8 cellular contexts compared by ENCODE assay signal in the genomic region with DNA sequence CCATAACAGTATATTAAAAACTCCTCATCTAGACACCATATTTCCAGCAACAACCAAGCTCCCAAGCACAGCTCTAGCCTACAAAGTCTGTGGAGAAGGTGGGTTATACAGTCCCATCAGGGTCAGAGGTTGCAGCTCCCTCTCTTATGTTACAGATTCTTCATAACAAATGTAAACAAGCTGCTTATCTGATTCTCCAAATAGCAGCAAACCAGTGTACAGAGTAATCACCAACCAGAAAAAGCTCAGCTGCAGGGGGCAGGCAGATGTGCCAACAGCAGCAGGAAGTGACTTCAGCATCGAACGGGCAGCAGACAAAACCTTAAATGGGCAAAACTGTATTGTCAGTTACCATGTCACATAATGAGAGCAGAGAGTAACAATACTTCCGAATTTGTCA. TPM values are rescaled to one million over a fixed set of nuclear protein-coding genes. Genes with fewer than 3 reads are reported as not detected.
DNase-seq lines count a peak whose midpoint lies in the region; ATAC-seq and TF ChIP-seq lines count a peak whose summit lies in the region.

No MANE protein-coding gene starts in this region.

- no peaks in the 10 kb centered on the region for H3K27me3 ChIP-seq in tibial nerve

- H3K4me3 Mint-ChIP-seq in progenitor cell of endocrine pancreas (ENCODE audit: low read depth), result no peak overlapping the region

- H3K27me3 Mint-ChIP-seq in progenitor cell of endocrine pancreas, result no peaks in the 10 kb centered on the region

- TF ChIP-seq POLR2A in tibial nerve (IDR thresholded peaks at IDR 0.05), result no peak

- H3K9me3 ChIP-seq in tibial nerve, result no peaks in the 10 kb centered on the region

- H3K4me3 ChIP-seq in AG10803 (ENCODE audit: low read length) (no peak overlapping the region), tibial nerve (no peak overlapping the region)

- no peaks in the 10 kb centered on the region for H3K4me1 Mint-ChIP-seq in progenitor cell of endocrine pancreas (ENCODE audit: low read depth)

- no peak for TF ChIP-seq EP300 in tibial nerve (IDR thresholded peaks at IDR 0.05)

- H3K27ac Mint-ChIP-seq in progenitor cell of endocrine pancreas, result peak overlapping the region; percentile 5

- WGBS in tibial nerve, 2 donors, result 79 to 83% methylated on average over 3 of the region's 3 CpGs

- H3K27ac ChIP-seq in tibial nerve, result no peak overlapping the region

- peak; percentile 46 for ATAC-seq in GM21447 (IDR thresholded peaks at IDR 0.05; ENCODE audit: unreplicated experiment)

- H3K36me3 ChIP-seq in tibial nerve, result no peaks in the 10 kb centered on the region

- peak; percentile 26 for DNase-seq in AG10803 (ENCODE audit: low read depth)
- peak; percentile 84 for DNase-seq in MV-4-11 (lab: John Stamatoyannopoulos, UW)
- DNase-seq in activated T-cell treated with anti-CD3 and anti-CD28 coated beads, Interleukin-2, amount 50 U/mL, for 1 hour, result peak; percentile 40
- DNase-seq in progenitor cell of endocrine pancreas (ENCODE audit: low spot score, unreplicated experiment), result no peak
- DNase-seq in AG08396 (ENCODE audit: low spot score), result no peak
- no peak for DNase-seq in tibial nerve (ENCODE audit: low spot score in 2 of 2)
- DNase-seq in Ammon's horn (ENCODE audit: low spot score), result no peak

- no peaks in the 10 kb centered on the region for H3K36me3 Mint-ChIP-seq in progenitor cell of endocrine pancreas (ENCODE audit: insufficient read depth)

- no peaks in the 10 kb centered on the region for H3K9me3 Mint-ChIP-seq in progenitor cell of endocrine pancreas (ENCODE audit: low read depth)

- no peaks in the 10 kb centered on the region for H3K4me1 ChIP-seq in tibial nerve

- no peak for TF ChIP-seq CTCF in AG10803 (conservative IDR thresholded peaks at IDR 0.05; ENCODE audit: low read length)
- no peak for TF ChIP-seq CTCF in progenitor cell of endocrine pancreas (IDR thresholded peaks at IDR 0.05; ENCODE audit: unreplicated experiment)
- TF ChIP-seq CTCF in tibial nerve (IDR thresholded peaks at IDR 0.05), result no peak

RNA-seq across cellular contexts. Expression of a gene that starts 52.9 kb away (rescaled TPM):
- 6.4 TPM in 2 replicates for total RNA-seq in progenitor cell of endocrine pancreas
- total RNA-seq in tibial nerve, result 10 to 100 TPM; 11.4 to 26.6 (median 22.2) TPM

Comparison
In these comparisons a context has a peak if more than half of its experiments do, and no peak if none do; other contexts are left out.
1. DNase-seq: peak in AG10803 (single experiment), MV-4-11 (single experiment) and activated T-cell treated with anti-CD3 and anti-CD28 coated beads, Interleukin-2, amount 50 U/mL, for 1 hour (single experiment); none in progenitor cell of endocrine pancreas (single experiment), AG08396 (single experiment), tibial nerve (0 of 2) and Ammon's horn (single experiment).